ENCODE assay signal across 8 cellular contexts in the genomic region with DNA sequence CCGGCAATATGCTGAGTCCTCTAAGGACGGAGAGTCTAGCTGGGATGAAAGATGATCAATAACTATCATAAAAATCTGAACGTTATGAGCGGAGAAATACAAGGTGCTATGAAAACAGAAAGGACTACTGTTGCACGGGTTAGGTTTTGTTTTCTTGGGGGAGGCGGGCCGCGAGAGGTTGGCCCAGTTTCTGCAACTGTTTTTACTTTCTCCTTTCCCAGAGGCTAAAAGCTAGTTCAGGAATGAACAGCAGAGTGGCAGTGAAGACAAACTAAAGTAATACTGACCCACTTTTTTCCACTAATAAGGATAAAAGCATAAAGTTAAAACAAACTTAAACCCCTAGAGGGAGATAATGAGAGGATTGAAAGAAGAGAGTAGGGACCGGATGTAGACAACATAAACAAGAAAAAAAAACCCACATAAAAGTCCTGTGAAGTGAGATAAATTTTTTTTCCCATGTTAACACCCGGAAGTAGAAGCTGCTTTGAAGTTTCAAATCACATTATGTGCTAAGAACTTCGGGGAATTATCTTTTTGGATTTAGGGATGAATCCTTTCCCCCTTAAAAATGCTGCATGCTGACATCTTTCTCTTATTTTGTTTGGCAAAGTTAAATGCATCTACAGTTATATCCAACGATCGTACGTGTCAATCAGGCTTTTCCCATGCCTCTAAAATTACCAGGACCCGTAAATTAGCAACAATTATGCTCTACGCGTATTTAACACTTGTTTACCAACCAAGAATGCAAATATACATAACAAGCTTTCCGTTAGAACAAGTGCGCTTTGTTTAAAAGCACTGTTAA. TPM values are rescaled to one million over a fixed set of nuclear protein-coding genes. Genes with fewer than 3 reads are reported as not detected.
DNase-seq lines count a peak whose midpoint lies in the region; ATAC-seq and TF ChIP-seq lines count a peak whose summit lies in the region.

No MANE protein-coding gene starts in this region.

- H3K36me3 ChIP-seq in PC-3 (ENCODE audit: low read depth, low read length) = no peaks in the 10 kb centered on the region
- H3K36me3 ChIP-seq in trophoblast cell (ENCODE audit: control insufficient read depth in 1 of 2, insufficient read depth in 2 of 2, low read length in 2 of 2) = no peaks in the 10 kb centered on the region

- peak; percentile 81 for DNase-seq in PC-3
- no peak for DNase-seq in glutamatergic neuron
- DNase-seq in trophoblast cell = peak in 1 of 2 donors; percentile 78

- H3K9ac ChIP-seq in PC-3 (ENCODE audit: low read length) = peak overlapping the region; percentile 93
- H3K9ac ChIP-seq in trophoblast cell (ENCODE audit: low read length) = no peak overlapping the region

- no peaks in the 10 kb centered on the region for H3K27me3 Mint-ChIP-seq in activated naive CD8-positive, alpha-beta T cell
- H3K27me3 Mint-ChIP-seq in glutamatergic neuron (ENCODE audit: unreplicated experiment) = peaks cover 2% of the 10 kb centered on the region

- H3K4me1 ChIP-seq in PC-3 (ENCODE audit: insufficient read depth, low read length) (peaks cover 21% of the 10 kb centered on the region), trophoblast cell (ENCODE audit: control insufficient read depth in 1 of 2, insufficient read depth in 2 of 2, low read length in 2 of 2) (no peaks in the 10 kb centered on the region)

- H3K4me1 Mint-ChIP-seq in activated naive CD8-positive, alpha-beta T cell (ENCODE audit: low read depth) = peaks cover 37% of the 10 kb centered on the region
- peaks cover 22% of the 10 kb centered on the region for H3K4me1 Mint-ChIP-seq in glutamatergic neuron (ENCODE audit: low read depth, unreplicated experiment)

- 0 out of 2 replicates have a peak, but pooled peaks have one; percentile 2 for TF ChIP-seq CTCF in C4-2B (conservative IDR thresholded peaks at IDR 0.05)
- TF ChIP-seq CTCF in PC-3 (conservative IDR thresholded peaks at IDR 0.05; ENCODE audit: low read depth, low read length) = peak; percentile 73
- no peak for TF ChIP-seq CTCF in glutamatergic neuron (IDR thresholded peaks at IDR 0.05; ENCODE audit: partially characterized antibody, unreplicated experiment)

- H3K4me3 Mint-ChIP-seq in activated naive CD8-positive, alpha-beta T cell = peak overlapping the region; percentile 95
- peak overlapping the region; percentile 81 for H3K4me3 Mint-ChIP-seq in glutamatergic neuron (ENCODE audit: unreplicated experiment)

- H3K23ac ChIP-seq in trophoblast cell (ENCODE audit: low read length) = no peak overlapping the region

- H2AK5ac ChIP-seq in trophoblast cell (ENCODE audit: low read length) = no peak overlapping the region

- H3K27me3 ChIP-seq in PC-3 (ENCODE audit: low read length) (no peaks in the 10 kb centered on the region), trophoblast cell (ENCODE audit: insufficient read depth, low read length) (no peaks in the 10 kb centered on the region)

- no peak overlapping the region for H4K91ac ChIP-seq in trophoblast cell (ENCODE audit: low read depth, low read length)

- no peaks in the 10 kb centered on the region for H3K9me2 ChIP-seq in PC-3 (replicated peaks; ENCODE audit: low read length)

- H3K4me3 ChIP-seq in PC-3 (ENCODE audit: low read length) (peak overlapping the region; percentile 82), trophoblast cell (ENCODE audit: low read depth, low read length) (no peak overlapping the region)

- no peaks in the 10 kb centered on the region for H3K9me3 Mint-ChIP-seq in activated naive CD8-positive, alpha-beta T cell (ENCODE audit: low read depth)
- peaks cover 12% of the 10 kb centered on the region for H3K9me3 Mint-ChIP-seq in glutamatergic neuron (ENCODE audit: unreplicated experiment)

- peaks cover 13% of the 10 kb centered on the region for H3K79me1 ChIP-seq in trophoblast cell (ENCODE audit: low read length)

- CTCF ChIA-PET in PC-3 (lab: Charles Lee) = interaction anchor here (0.6 to 1.4 kb wide), 9 partner anchors 26 to 344 kb away, joined by 3 to 8 read pairs (median 3); partner anchors contain the start of gene CFAP54

- H3K27ac Mint-ChIP-seq in activated naive CD8-positive, alpha-beta T cell = peak overlapping the region; percentile 95
- H3K27ac Mint-ChIP-seq in glutamatergic neuron (ENCODE audit: unreplicated experiment) = peak overlapping the region; percentile 74

- no CpG with 5 or more reads among the region's 19 CpGs for WGBS in trophoblast cell (ENCODE audit: extremely low coverage, insufficient coverage, insufficient read length)

- POLR2A ChIA-PET in PC-3 (lab: Charles Lee; ENCODE audit: unreplicated experiment) = no interaction called here

- no peak overlapping the region for H2BK120ac ChIP-seq in trophoblast cell (ENCODE audit: insufficient read depth, low read length, poor library complexity)

- peak; percentile 30 for ATAC-seq in GM18907 (IDR thresholded peaks at IDR 0.05; ENCODE audit: unreplicated experiment)
- ATAC-seq in HG03521 (IDR thresholded peaks at IDR 0.05; ENCODE audit: unreplicated experiment) = peak; percentile 20
- peak; percentile 29 for ATAC-seq in PC-3
- ATAC-seq in HG03457 (IDR thresholded peaks at IDR 0.05; ENCODE audit: unreplicated experiment) = no peak

- no peak overlapping the region for H2BK12ac ChIP-seq in trophoblast cell (ENCODE audit: low read length)

- H4K12ac ChIP-seq in trophoblast cell (ENCODE audit: low read depth, low read length) = no peak overlapping the region

- H3K4ac ChIP-seq in trophoblast cell (ENCODE audit: low read depth, low read length) = no peak overlapping the region

- intact Hi-C loops in PC-3 (cut with micrococcal nuclease) = loop anchor here (1.0 to 2.0 kb wide), 8 partner anchors 24 to 182 kb away; partner anchors contain the start of gene CFAP54

- peaks cover 36% of the 10 kb centered on the region for H3K79me2 ChIP-seq in PC-3 (ENCODE audit: low read length)
- H3K79me2 ChIP-seq in trophoblast cell (ENCODE audit: control insufficient read depth, insufficient read depth, low read length, poor library complexity) = peaks cover 11% of the 10 kb centered on the region

- BruUV-seq in PC-3 (replicated peaks; lab: Mats Ljungman, UMichigan) = no TSS peak

- H2BK5ac ChIP-seq in trophoblast cell (ENCODE audit: low read depth, low read length, poor library complexity) = no peak overlapping the region

- H3K9me3 ChIP-seq in PC-3 (ENCODE audit: low read length) = no peaks in the 10 kb centered on the region
- H3K9me3 ChIP-seq in trophoblast cell (ENCODE audit: insufficient read depth, low read depth, low read length) = no peaks in the 10 kb centered on the region

- H2AFZ ChIP-seq in PC-3 (ENCODE audit: low read length) (peak overlapping the region; percentile 74), trophoblast cell (ENCODE audit: insufficient read depth, low read length, poor library complexity) (peak overlapping the region; percentile 90)

- H3K36me3 Mint-ChIP-seq in activated naive CD8-positive, alpha-beta T cell = no peaks in the 10 kb centered on the region
- H3K36me3 Mint-ChIP-seq in glutamatergic neuron (ENCODE audit: unreplicated experiment) = peaks cover 4% of the 10 kb centered on the region

- no peak overlapping the region for H4K8ac ChIP-seq in trophoblast cell (ENCODE audit: low read depth, low read length)

- H3F3A ChIP-seq in PC-3 (ENCODE audit: low read length, unreplicated experiment) = no peaks in the 10 kb centered on the region

- peaks cover 27% of the 10 kb centered on the region for H4K20me1 ChIP-seq in PC-3 (ENCODE audit: low read length)

- H3K27ac ChIP-seq in C4-2B (peak overlapping the region; percentile 89; the same call in 1 of the 2 replicates), PC-3 (ENCODE audit: low read length) (peak overlapping the region; percentile 54), trophoblast cell (ENCODE audit: low read depth, low read length) (no peak overlapping the region)

- no peak overlapping the region for H3K14ac ChIP-seq in trophoblast cell (ENCODE audit: low read length)

- no peak overlapping the region for H3K18ac ChIP-seq in trophoblast cell (ENCODE audit: low read length)

- H3K4me2 ChIP-seq in PC-3 (ENCODE audit: low read length) (peak overlapping the region; percentile 95), trophoblast cell (ENCODE audit: low read length) (peak overlapping the region; percentile 98)

RNA-seq across cellular contexts. Expression of gene CDK17, which starts 1.0 kb away (rescaled TPM):
- total RNA-seq in PC-3 (2014; rRNA removed) = 20.7 and 23.9 TPM in 2 replicates
- total RNA-seq in glutamatergic neuron (ENCODE audit: unreplicated experiment) = 46.7 TPM
- polyA plus RNA-seq in trophoblast cell (2013) = 13.4 and 13.5 TPM in 2 replicates
